8 cellular contexts compared by ENCODE assay signal in genomic region chr15:99076555-99077308, GRCh38. TPM values are rescaled to one million over a fixed set of nuclear protein-coding genes. Genes with fewer than 3 reads are reported as not detected.
DNase-seq lines count a peak whose midpoint lies in the region; ATAC-seq and TF ChIP-seq lines count a peak whose summit lies in the region.

No MANE protein-coding gene starts in this region.

- no peaks in the 10 kb centered on the region for H3K27me3 ChIP-seq in lung (ENCODE audit: control insufficient read depth, insufficient read depth)

- 9 to 10% methylated on average over 10 of the region's 10 CpGs for WGBS in lung, 2 donors

- ATAC-seq in GM19023 (IDR thresholded peaks at IDR 0.05; ENCODE audit: unreplicated experiment) (peak; percentile 81), HG03159 (IDR thresholded peaks at IDR 0.05; ENCODE audit: unreplicated experiment) (peak; percentile 93), lung (ENCODE audit: insufficient read depth, low FRiP score) (peak; percentile 93)

- H3K4me3 ChIP-seq in WI38 (ENCODE audit: low read depth, low read length): peak overlapping the region; percentile 40
- no peak overlapping the region for H3K4me3 ChIP-seq in lung

- H3K27ac ChIP-seq in lung (ENCODE audit: low read depth in 1 of 2, low read length in 1 of 2): no peak overlapping the region

- H3K9me3 ChIP-seq in lung (ENCODE audit: control insufficient read depth in 2 of 2, insufficient read depth in 1 of 2, low read length in 1 of 2): no peaks in the 10 kb centered on the region

- TF ChIP-seq CTCF in WI38 (IDR thresholded peaks at IDR 0.05; ENCODE audit: low read depth, low read length) (peak; percentile 75), lung (IDR thresholded peaks at IDR 0.05; ENCODE audit: control extremely low read depth, extremely low read depth) (peak; percentile 93)

- H3K4me1 ChIP-seq in lung (ENCODE audit: control insufficient read depth in 2 of 2, insufficient read depth in 2 of 2, low read length in 2 of 2): no peaks in the 10 kb centered on the region

- peak; percentile 71 for DNase-seq in CD1c-positive myeloid dendritic cell (ENCODE audit: extremely low spot score)
- peak; percentile 82 for DNase-seq in NCI-H2171 treated with DMSO at 0.1 percent for 48 hours (lab: John Stamatoyannopoulos, UW)
- DNase-seq in ecto neural progenitor cell (ENCODE audit: low spot score): peak; percentile 57
- peak; percentile 64 for DNase-seq in lung (ENCODE audit: low spot score)
- peak; percentile 18 for DNase-seq in stimulated activated CD8-positive, alpha-beta memory T cell treated with anti-CD3 and anti-CD28 coated beads, Interleukin-12 subunit alpha, Interleukin-12 subunit beta, amount 100 ng/mL, for 1 hour (ENCODE audit: low read depth)

- H3K36me3 ChIP-seq in lung (ENCODE audit: control insufficient read depth in 2 of 2, insufficient read depth in 2 of 2, low read length in 2 of 2): no peaks in the 10 kb centered on the region

RNA-seq across cellular contexts. Expression of gene SYNM, which starts 28.1 kb away (rescaled TPM):
- total RNA-seq in lung: 10 to 100 TPM; 13.8 to 21.3 TPM
- polyA plus RNA-seq in lung: 1 to 10 TPM; 5.3 to 8.0 TPM

Comparison
In these comparisons a context has a peak if more than half of its experiments do, and no peak if none do; other contexts are left out.
1. DNase-seq: peak in every context shown above with its lines; median percentile 82 in NCI-H2171 treated with DMSO at 0.1 percent for 48 hours; 71 in CD1c-positive myeloid dendritic cell; 64 in lung; 57 in ecto neural progenitor cell; 18 in stimulated activated CD8-positive, alpha-beta memory T cell treated with anti-CD3 and anti-CD28 coated beads, Interleukin-12 subunit alpha, Interleukin-12 subunit beta, amount 100 ng/mL, for 1 hour.